Comparison of ENCODE assay signal across 1 cellular context in genomic region chr6:111804627-111805235, GRCh38.
TF ChIP-seq lines count a peak whose summit lies in the region.

No MANE protein-coding gene starts in this region.

TF ChIP-seq in K562, 482 proteins besides CTCF, POLR2A, EP300 and RAD21 (continued from another document and continues in another):
- no peak for TF ChIP-seq MXD1 (CRISPR knock-in tag; IDR thresholded peaks at IDR 0.05; ENCODE audit: borderline replicate concordance, poor library complexity, severe bottlenecking)
- TF ChIP-seq ZNF217 (CRISPR knock-in tag; IDR thresholded peaks at IDR 0.05): no peak
- TF ChIP-seq LCOR (CRISPR knock-in tag; IDR thresholded peaks at IDR 0.05): peak; percentile 35; the same call in 1 of the 2 replicates
- TF ChIP-seq SREBF2 (CRISPR knock-in tag; IDR thresholded peaks at IDR 0.05): no peak
- no peak for TF ChIP-seq PRPF4 (IDR thresholded peaks at IDR 0.05; ENCODE audit: insufficient read depth, low read depth, low read length, poor library complexity, severe bottlenecking)
- TF ChIP-seq CBFA2T3 (IDR thresholded peaks at IDR 0.05): peak; percentile 98
- peak; percentile 75 for TF ChIP-seq FOXM1 (IDR thresholded peaks at IDR 0.05; ENCODE audit: low read depth)
- no peak for TF ChIP-seq FOXM1 (CRISPR knock-in tag; IDR thresholded peaks at IDR 0.05; ENCODE audit: low read depth)
- TF ChIP-seq ZFP91 (CRISPR knock-in tag; IDR thresholded peaks at IDR 0.05): no peak
- TF ChIP-seq DDX20 (tag; IDR thresholded peaks at IDR 0.05; ENCODE audit: low read depth): no peak
- no peak for TF ChIP-seq SAP30 (IDR thresholded peaks at IDR 0.05; ENCODE audit: borderline replicate concordance, insufficient read depth, low read depth, low read length, poor library complexity, severe bottlenecking)
- TF ChIP-seq ZNF780A (CRISPR knock-in tag; IDR thresholded peaks at IDR 0.05): no peak
- no peak for TF ChIP-seq ZBTB26 (CRISPR knock-in tag; IDR thresholded peaks at IDR 0.05)
- no peak for TF ChIP-seq TSHZ1 (CRISPR knock-in tag; IDR thresholded peaks at IDR 0.05)
- TF ChIP-seq POLR2AphosphoS5 (IDR thresholded peaks at IDR 0.05; ENCODE audit: control insufficient read depth, insufficient read depth, low read depth, low read length): peak; percentile 96
- TF ChIP-seq ZNF41 (CRISPR knock-in tag; conservative IDR thresholded peaks at IDR 0.05): no peak
- no peak for TF ChIP-seq HDGF (IDR thresholded peaks at IDR 0.05)
- TF ChIP-seq FOS (IDR thresholded peaks at IDR 0.05; ENCODE audit: extremely low read depth, insufficient read length): no peak
- no peak for TF ChIP-seq ZNF12 (CRISPR knock-in tag; IDR thresholded peaks at IDR 0.05)
- TF ChIP-seq TEAD1 (CRISPR knock-in tag; IDR thresholded peaks at IDR 0.05): peak in 1 of 2 experiments; percentile 61; a peak in 1 of 4 replicates
- TF ChIP-seq L3MBTL2 (IDR thresholded peaks at IDR 0.05): 0 out of 2 replicates have a peak, but pooled peaks have one; percentile 22
- TF ChIP-seq BCL6 (CRISPR knock-in tag; IDR thresholded peaks at IDR 0.05): no peak
- 0 out of 2 replicates have a peak, but pooled peaks have one; percentile 42 for TF ChIP-seq ZNF431 (CRISPR knock-in tag; IDR thresholded peaks at IDR 0.05)
- TF ChIP-seq ATF2 (CRISPR knock-in tag; IDR thresholded peaks at IDR 0.05): no peak
- no peak for TF ChIP-seq GMEB1 (CRISPR knock-in tag; IDR thresholded peaks at IDR 0.05)
- TF ChIP-seq GATA2 (CRISPR knock-in tag; IDR thresholded peaks at IDR 0.05): peak; percentile 81
- no peak for TF ChIP-seq ARHGAP35 (IDR thresholded peaks at IDR 0.05; ENCODE audit: partially characterized antibody)
- TF ChIP-seq MGA (IDR thresholded peaks at IDR 0.05): no peak
- TF ChIP-seq TFAP4 (CRISPR knock-in tag; IDR thresholded peaks at IDR 0.05; ENCODE audit: borderline replicate concordance): no peak
- TF ChIP-seq LEF1 (IDR thresholded peaks at IDR 0.05): peak; percentile 78
- no peak for TF ChIP-seq ZNF764 (CRISPR knock-in tag; IDR thresholded peaks at IDR 0.05; ENCODE audit: low read depth)
